11 cellular contexts compared by ENCODE assay signal in the genomic region with DNA sequence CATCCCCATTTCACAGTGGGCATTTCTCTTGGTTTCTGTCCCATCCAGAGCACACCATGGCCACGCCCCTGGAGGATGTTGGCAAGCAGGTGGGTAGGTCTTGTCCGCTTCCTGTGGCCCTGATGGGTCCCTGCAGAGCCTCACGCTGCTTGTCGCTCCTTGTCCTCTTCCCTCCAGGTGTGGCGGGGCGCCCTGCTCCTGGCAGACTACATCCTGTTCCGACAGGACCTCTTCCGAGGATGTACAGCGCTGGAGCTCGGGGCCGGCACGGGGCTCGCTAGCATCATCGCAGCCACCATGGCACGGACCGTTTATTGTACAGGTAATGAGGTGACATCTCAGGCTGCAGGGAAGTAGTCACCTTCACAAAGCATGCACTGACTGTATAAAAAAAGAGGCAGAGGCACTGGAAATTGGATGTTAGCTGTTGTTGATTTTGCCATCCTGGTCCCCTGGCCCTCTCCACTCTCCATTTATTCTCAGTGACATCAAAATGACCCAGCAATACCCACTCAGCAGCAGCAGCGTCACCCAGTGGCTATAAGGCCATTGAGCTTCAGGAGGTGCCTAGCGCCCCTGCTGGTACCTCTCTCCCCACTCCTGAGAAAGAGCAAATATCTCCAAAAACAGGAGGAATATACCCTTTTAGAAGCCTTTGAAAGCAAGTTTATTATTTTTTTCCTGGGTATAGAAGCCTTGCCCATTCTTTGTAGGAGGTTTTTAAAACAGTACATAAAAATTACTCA. TPM values are rescaled to one million over a fixed set of nuclear protein-coding genes. Genes with fewer than 3 reads are reported as not detected.
A peak's percentile ranks its signal among the peaks of the same experiment; 100 is the strongest.
DNase-seq lines count a peak whose midpoint lies in the region; ATAC-seq and TF ChIP-seq lines count a peak whose summit lies in the region.
"Had no signal": no experiment of that assay in that cellular context is flagged by ENCODE, and none has a peak within 500 bp of the region (broad histone marks: within the 10 kb centered on the region; RNA-seq: fewer than 3 reads in every experiment).

No MANE protein-coding gene starts in this region.

- peak; percentile 4 for DNase-seq in DMS114 treated with DMSO at 0.1 percent for 48 hours (lab: John Stamatoyannopoulos, UW; ENCODE audit: unreplicated experiment)
- no peak for DNase-seq in LNCaP clone FGC (ENCODE audit: low read depth)
- peak; percentile 75 for DNase-seq in choroid plexus epithelial cell (ENCODE audit: low read depth)
- no peak for DNase-seq in T-helper 1 cell
- no peak for DNase-seq in right atrium auricular region (ENCODE audit: low spot score)

- H3K9ac ChIP-seq in neural cell (ENCODE audit: low read length): no peak overlapping the region

- H3K27me3 ChIP-seq in neural cell (ENCODE audit: insufficient read depth, low read depth, low read length) (no peaks in the 10 kb centered on the region), right atrium auricular region (no peaks in the 10 kb centered on the region)

- H3K27ac ChIP-seq in neural cell (ENCODE audit: low read length) (no peak overlapping the region), right atrium auricular region (no peak overlapping the region)

- peak; percentile 44 for TF ChIP-seq RAD21 in neural cell (conservative IDR thresholded peaks at IDR 0.05)

- H3K9me3 ChIP-seq in neural cell (ENCODE audit: low read length) (no peaks in the 10 kb centered on the region), right atrium auricular region (no peaks in the 10 kb centered on the region)

- H3K36me3 ChIP-seq in neural cell (ENCODE audit: insufficient read depth, low read length) (no peaks in the 10 kb centered on the region), right atrium auricular region (peaks cover 91% of the 10 kb centered on the region)

- H2AFZ ChIP-seq in neural cell (ENCODE audit: low read depth, low read length): no peak overlapping the region

- TF ChIP-seq EP300 in neural cell (conservative IDR thresholded peaks at IDR 0.05; ENCODE audit: poor library complexity, severe bottlenecking): no peak

- no peak for ATAC-seq in HG02981 (IDR thresholded peaks at IDR 0.05; ENCODE audit: unreplicated experiment)
- ATAC-seq in GM19395 (IDR thresholded peaks at IDR 0.05; ENCODE audit: unreplicated experiment): no peak
- ATAC-seq: activated naive CD4-positive, alpha-beta T cell treated with anti-CD3 and anti-CD28 coated beads, Interleukin-2, amount 50 U/mL, for 72 hours had no signal

- no peaks in the 10 kb centered on the region for H3K79me2 ChIP-seq in neural cell (replicated peaks; ENCODE audit: insufficient read depth, low read length)

- TF ChIP-seq CTCF in LNCaP clone FGC (IDR thresholded peaks at IDR 0.05; ENCODE audit: control insufficient read depth, extremely low read depth, insufficient read depth): peak; percentile 50
- TF ChIP-seq CTCF in choroid plexus epithelial cell (conservative IDR thresholded peaks at IDR 0.05; ENCODE audit: low read depth, low read length): peak; percentile 98
- TF ChIP-seq CTCF in neural cell (IDR thresholded peaks at IDR 0.05; ENCODE audit: poor library complexity, severe bottlenecking): peak; percentile 66
- peak in 1 of 2 donors; percentile 11 for TF ChIP-seq CTCF in right atrium auricular region (IDR thresholded peaks at IDR 0.05)

- H4K20me1 ChIP-seq in neural cell (ENCODE audit: insufficient read depth): no peaks in the 10 kb centered on the region

- no peaks in the 10 kb centered on the region for H3K9me2 ChIP-seq in neural cell (ENCODE audit: insufficient read depth, low read length)

- H3F3A ChIP-seq in neural cell (ENCODE audit: insufficient read depth, low read length, poor library complexity, severe bottlenecking): no peaks in the 10 kb centered on the region

- H3K4me3 ChIP-seq in LNCaP clone FGC (ENCODE audit: low read depth, low read length): no peak overlapping the region
- no peak overlapping the region for H3K4me3 ChIP-seq in choroid plexus epithelial cell (ENCODE audit: low read depth, low read length)
- H3K4me3 ChIP-seq in neural cell (ENCODE audit: low read length): no peak overlapping the region
- H3K4me3 ChIP-seq in right atrium auricular region: no peak overlapping the region

- H3K4me1 ChIP-seq in right atrium auricular region: no peaks in the 10 kb centered on the region

- H3K4me2 ChIP-seq in neural cell (ENCODE audit: low read length): no peak overlapping the region

TF ChIP-seq in neural cell, 6 proteins besides CTCF, POLR2A, EP300 and RAD21:
- TF ChIP-seq SMC3 (conservative IDR thresholded peaks at IDR 0.05; ENCODE audit: poor library complexity): peak; percentile 51
- TF ChIP-seq MXI1 (conservative IDR thresholded peaks at IDR 0.05; ENCODE audit: poor library complexity, severe bottlenecking): no peak

RNA-seq across cellular contexts. Expression of a gene that starts 13.7 kb away (rescaled TPM):
- polyA plus RNA-seq in neural cell: 51.3 and 64.5 TPM in 2 replicates
- 35.1 and 41.0 TPM in 2 replicates for polyA minus RNA-seq in neural cell
- 10 to 100 TPM in 1 of 2 donors, 1 to 10 TPM in 1; 10.0 to 24.3 TPM for total RNA-seq in right atrium auricular region

RNA-seq across cellular contexts. Expression of a gene that starts 39.3 kb away (rescaled TPM):
- 125 and 132 TPM in 2 replicates for polyA plus RNA-seq in neural cell
- 187 and 206 TPM in 2 replicates for polyA minus RNA-seq in neural cell
- total RNA-seq in right atrium auricular region: 10 to 100 TPM in 1 of 2 donors, 1 to 10 TPM in 1; 9.8 to 14.9 TPM

RNA-seq across cellular contexts. Expression of a gene that starts 44.9 kb away (rescaled TPM):
- polyA plus RNA-seq in neural cell: 0.62 TPM in 1 of 2 replicates, not detected in the other
- not detected in 2 replicates for polyA minus RNA-seq in neural cell
- total RNA-seq in right atrium auricular region: not detected
- total RNA-seq: activated naive CD4-positive, alpha-beta T cell treated with anti-CD3 and anti-CD28 coated beads, Interleukin-2, amount 50 U/mL, for 72 hours; LHCN-M2; pulmonary artery endothelial cell had no signal

Comparison
In these comparisons a context has a peak if more than half of its experiments do, and no peak if none do; other contexts are left out.
1. DNase-seq: peak in DMS114 treated with DMSO at 0.1 percent for 48 hours (single experiment) and choroid plexus epithelial cell (single experiment); none in LNCaP clone FGC (single experiment), T-helper 1 cell (0 of 5) and right atrium auricular region (single experiment).